10 cellular contexts compared by ENCODE assay signal in genomic region chr13:95603887-95604533, GRCh38. TPM values are rescaled to one million over a fixed set of nuclear protein-coding genes. Genes with fewer than 3 reads are reported as not detected.
A peak's percentile ranks its signal among the peaks of the same experiment; 100 is the strongest.
DNase-seq lines count a peak whose midpoint lies in the region; ATAC-seq, FAIRE-seq and TF ChIP-seq lines count a peak whose summit lies in the region.
"Had no signal": no experiment of that assay in that cellular context is flagged by ENCODE, and none has a peak within 500 bp of the region (broad histone marks: within the 10 kb centered on the region; RNA-seq: fewer than 3 reads in every experiment).

No MANE protein-coding gene starts in this region.

- BruUV-seq in HCT116 (replicated peaks; lab: Mats Ljungman, UMichigan) (no TSS peak), endothelial cell of umbilical vein (replicated peaks; lab: Mats Ljungman, UMichigan) (TSS peak; percentile 21)

- H3K9me2 ChIP-seq in HCT116 (ENCODE audit: insufficient read depth): no peaks in the 10 kb centered on the region

- H3K9me1 ChIP-seq in endothelial cell of umbilical vein (replicated peaks; ENCODE audit: control insufficient read depth, extremely low read depth, insufficient read depth, low read length): no peaks in the 10 kb centered on the region

- no peaks in the 10 kb centered on the region for H3K27me3 ChIP-seq in HCT116 (ENCODE audit: insufficient read depth, low read length)
- no peaks in the 10 kb centered on the region for H3K27me3 ChIP-seq in endothelial cell of umbilical vein (ENCODE audit: control insufficient read depth in 2 of 2, insufficient read depth in 2 of 2, low read length in 2 of 2)

- POLR2A ChIA-PET in HCT116 (lab: Charles Lee) (no interaction called here), endothelial cell of umbilical vein (lab: Charles Lee) (no interaction called here)

- FAIRE-seq in endothelial cell of umbilical vein (lab: Jason Lieb, UNC): no peak
- FAIRE-seq: G401.6 had no signal

- no peaks in the 10 kb centered on the region for H3K79me2 ChIP-seq in HCT116 (ENCODE audit: insufficient read depth, low read length)
- H3K79me2 ChIP-seq in endothelial cell of umbilical vein (ENCODE audit: control insufficient read depth, insufficient read depth, low read length): no peaks in the 10 kb centered on the region

- no peaks in the 10 kb centered on the region for H3K9me3 ChIP-seq in HCT116 (ENCODE audit: control insufficient read depth in 1 of 2, insufficient read depth in 1 of 2, low read depth in 1 of 2, low read length in 2 of 2)
- H3K9me3 ChIP-seq in endothelial cell of umbilical vein (replicated peaks; ENCODE audit: control insufficient read depth, insufficient read depth, low read length): no peaks in the 10 kb centered on the region

- H3K4me1 ChIP-seq in HCT116 (ENCODE audit: control insufficient read depth in 1 of 2, insufficient read depth in 2 of 2, low read length in 2 of 2) (peaks cover 6 to 9% of the 10 kb centered on the region in 2 experiments; a peak in 2 of 4 replicates), endothelial cell of umbilical vein (ENCODE audit: control insufficient read depth, extremely low read depth, insufficient read depth, low read length) (peaks cover 26% of the 10 kb centered on the region)

- CTCF ChIA-PET in HCT116 (lab: Charles Lee): interaction anchor here (1.0 to 1.1 kb wide), 2 partner anchors 20 to 40 kb away, joined by 3 read pairs; no protein-coding TSS in a partner anchor
- CTCF ChIA-PET in endothelial cell of umbilical vein (lab: Charles Lee): interaction anchor here (0.8 to 2.0 kb wide), 4 partner anchors 20 to 230 kb away, joined by 3 to 13 read pairs (median 9); no protein-coding TSS in a partner anchor

- H2AFZ ChIP-seq in HCT116 (ENCODE audit: low read depth, low read length, poor library complexity, severe bottlenecking) (peak overlapping the region; percentile 4), endothelial cell of umbilical vein (ENCODE audit: low read depth, low read length) (peak overlapping the region; percentile 2)

- TF ChIP-seq CTCF in HCT116 (IDR thresholded peaks at IDR 0.05 in 2 of 3, conservative IDR thresholded peaks at IDR 0.05 in 1 of 3; ENCODE audit: borderline replicate concordance in 1 of 3, insufficient read depth in 1 of 3, low read depth in 2 of 3, low read length in 2 of 3) (no peak), endothelial cell of umbilical vein (IDR thresholded peaks at IDR 0.05; ENCODE audit: extremely low read depth in 1 of 2, insufficient read depth in 1 of 2, low read depth in 1 of 2, low read length in 2 of 2) (no peak)

- H3K27ac ChIP-seq in HCT116 (ENCODE audit: low read depth, low read length) (no peak overlapping the region), endothelial cell of umbilical vein (ENCODE audit: insufficient read depth, low read depth, low read length) (peak overlapping the region; percentile 64)

- ATAC-seq in HCT116: peak; percentile 69

- RAD21 ChIA-PET in HCT116 (lab: Charles Lee; ENCODE audit: low non-redundant PET in 1 of 2, low total read pairs in 2 of 2, uncharacterized antibody in 2 of 2, unreplicated experiment in 2 of 2): no interaction called here

- no peak for TF ChIP-seq RAD21 in HCT116 (IDR thresholded peaks at IDR 0.05; ENCODE audit: low read depth)

- dilution Hi-C loops in endothelial cell of umbilical vein (cut with MboI; ENCODE audit: extremely low pct_ligation_motif_present, low sequenced_read_pairs): no loop called here

- H4K20me1 ChIP-seq in HCT116 (ENCODE audit: insufficient read depth): no peaks in the 10 kb centered on the region
- H4K20me1 ChIP-seq in endothelial cell of umbilical vein (replicated peaks; ENCODE audit: control insufficient read depth, extremely low read depth, insufficient read depth, low read length): no peaks in the 10 kb centered on the region

- H3K4me2 ChIP-seq in HCT116 (ENCODE audit: low read length) (peak overlapping the region; percentile 19), endothelial cell of umbilical vein (ENCODE audit: insufficient read depth, low read length) (no peak overlapping the region)

- H3K9ac ChIP-seq in HCT116 (ENCODE audit: low read length) (no peak overlapping the region), endothelial cell of umbilical vein (replicated peaks; ENCODE audit: extremely low read depth, insufficient read depth, low read length) (peak overlapping the region; percentile 17)

- H3K4me3 ChIP-seq in HCT116 (replicated peaks in 1 of 2; ENCODE audit: low read depth in 1 of 2, low read length in 2 of 2) (no peak overlapping the region), endothelial cell of umbilical vein (replicated peaks in 1 of 3; ENCODE audit: insufficient read depth in 1 of 3, low read depth in 1 of 3, low read length in 3 of 3) (no peak overlapping the region)

- DNase-seq in HCT116 (ENCODE audit: low read depth, low spot score) (no peak), NCI-H69 (lab: John Stamatoyannopoulos, UW) (peak; percentile 57), endothelial cell of umbilical vein (ENCODE audit: low read depth, low spot score) (peak; percentile 66), posterior cingulate gyrus (peak in 6 of 10 donors; percentile 8 to 86 (median 39)), 8988T (no peak), GM03348 (ENCODE audit: low spot score) (no peak), NCI-H1436 treated with DMSO at 0.1 percent for 48 hours (lab: John Stamatoyannopoulos, UW) (no peak)
- DNase-seq in effector CD8-positive, alpha-beta T cell (lab: John Stamatoyannopoulos, UW): no peak

- intact Hi-C loops in HCT116 (cut with micrococcal nuclease) (no loop called here), endothelial cell of umbilical vein (cut with micrococcal nuclease) (loop anchor here (5.0 kb wide), 1 partner anchor 67 kb away; no protein-coding TSS in a partner anchor), posterior cingulate gyrus (cut with DNase I) (no loop called here)

- H3K36me3 ChIP-seq in HCT116 (ENCODE audit: control insufficient read depth in 1 of 2, insufficient read depth in 2 of 2, low read length in 2 of 2) (no peaks in the 10 kb centered on the region), endothelial cell of umbilical vein (ENCODE audit: control insufficient read depth in 2 of 2, extremely low read depth in 1 of 2, insufficient read depth in 2 of 2, low read length in 2 of 2) (peaks cover 8 to 9% of the 10 kb centered on the region in 2 experiments)

- TF ChIP-seq POLR2A in HCT116 (IDR thresholded peaks at IDR 0.05; ENCODE audit: borderline replicate concordance, extremely low read depth, insufficient read depth, insufficient read length) (no peak), endothelial cell of umbilical vein (IDR thresholded peaks at IDR 0.05; ENCODE audit: low read depth, low read length) (no peak)

TF ChIP-seq in HCT116, 20 proteins besides CTCF, POLR2A, EP300 and RAD21 (continues in another document):
- TF ChIP-seq, protein P1, sequence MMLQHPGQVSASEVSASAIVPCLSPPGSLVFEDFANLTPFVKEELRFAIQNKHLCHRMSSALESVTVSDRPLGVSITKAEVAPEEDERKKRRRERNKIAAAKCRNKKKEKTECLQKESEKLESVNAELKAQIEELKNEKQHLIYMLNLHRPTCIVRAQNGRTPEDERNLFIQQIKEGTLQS (IDR thresholded peaks at IDR 0.05): no peak
- no peak for TF ChIP-seq JUND (IDR thresholded peaks at IDR 0.05)

TF ChIP-seq in endothelial cell of umbilical vein, 7 proteins besides CTCF, POLR2A, EP300 and RAD21:
- TF ChIP-seq EZH2 (IDR thresholded peaks at IDR 0.05; ENCODE audit: borderline replicate concordance, low read depth, low read length, severe bottlenecking) (no peak), MYC (IDR thresholded peaks at IDR 0.05; ENCODE audit: low read depth, low read length) (no peak), GATA2 (IDR thresholded peaks at IDR 0.05; ENCODE audit: insufficient read depth, insufficient read length, low read depth, low read length) (no peak), FOS (IDR thresholded peaks at IDR 0.05; ENCODE audit: borderline replicate concordance, insufficient read depth, low read length) (no peak)
- TF ChIP-seq, protein P2, sequence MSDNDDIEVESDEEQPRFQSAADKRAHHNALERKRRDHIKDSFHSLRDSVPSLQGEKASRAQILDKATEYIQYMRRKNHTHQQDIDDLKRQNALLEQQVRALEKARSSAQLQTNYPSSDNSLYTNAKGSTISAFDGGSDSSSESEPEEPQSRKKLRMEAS (IDR thresholded peaks at IDR 0.05; ENCODE audit: insufficient read depth, insufficient read length): no peak
TF ChIP-seq in endothelial cell of umbilical vein: peak in this region for 0.

RNA-seq across cellular contexts. Expression of gene DZIP1, which starts 40.5 kb away (rescaled TPM):
- 0.17 TPM for total RNA-seq in HCT116 (2021; ENCODE audit: unreplicated experiment)
- 0.04 TPM in 1 of 2 replicates, not detected in the other for polyA plus RNA-seq in HCT116 (2012)
- 32.1 and 33.9 TPM in 2 replicates for total RNA-seq in endothelial cell of umbilical vein
- polyA plus RNA-seq in endothelial cell of umbilical vein: 8.6 and 9.0 TPM in 2 replicates
- 9.4 and 10.4 TPM in 2 replicates for polyA plus RNA-seq in endothelial cell of umbilical vein (2011; cell fraction: cytosol; rRNA removed)
- 45.3 and 48.3 TPM in 2 replicates for polyA plus RNA-seq in endothelial cell of umbilical vein (2011; cell fraction: nucleus; rRNA removed)
- 29.8 and 34.9 TPM in 2 replicates for polyA plus RNA-seq in endothelial cell of umbilical vein (2012)
- polyA minus RNA-seq in endothelial cell of umbilical vein: 12.6 and 17.1 TPM in 2 replicates
- polyA minus RNA-seq in endothelial cell of umbilical vein (2011; cell fraction: cytosol; rRNA and poly(A)+ RNA removed): not detected
- 34.4 and 41.5 TPM in 2 replicates for polyA minus RNA-seq in endothelial cell of umbilical vein (2011; cell fraction: nucleus; rRNA and poly(A)+ RNA removed)

RNA-seq across cellular contexts. Expression of gene CLDN10, which starts 51.5 kb away (rescaled TPM):
- total RNA-seq in HCT116 (2021; ENCODE audit: unreplicated experiment): not detected
- polyA plus RNA-seq in HCT116 (2012): not detected in 2 replicates
- 0.49 TPM in 1 of 2 replicates, not detected in the other for total RNA-seq in endothelial cell of umbilical vein
- polyA plus RNA-seq in endothelial cell of umbilical vein: 0.69 and 0.92 TPM in 2 replicates
- polyA plus RNA-seq in endothelial cell of umbilical vein (2011; cell fraction: cytosol; rRNA removed): 0.99 and 1.0 TPM in 2 replicates
- 0.38 and 0.91 TPM in 2 replicates for polyA plus RNA-seq in endothelial cell of umbilical vein (2011; cell fraction: nucleus; rRNA removed)
- polyA plus RNA-seq in endothelial cell of umbilical vein (2012): 1.0 and 1.4 TPM in 2 replicates
- polyA minus RNA-seq in endothelial cell of umbilical vein: 0.42 and 0.61 TPM in 2 replicates
- not detected for polyA minus RNA-seq in endothelial cell of umbilical vein (2011; cell fraction: cytosol; rRNA and poly(A)+ RNA removed)
- polyA minus RNA-seq in endothelial cell of umbilical vein (2011; cell fraction: nucleus; rRNA and poly(A)+ RNA removed): 0.38 TPM in 1 of 2 replicates, not detected in the other
- total RNA-seq: activated CD8-positive, alpha-beta memory T cell treated with anti-CD3 and anti-CD28 coated beads for 36 hours had no signal

Comparison
In these comparisons a context has a peak if more than half of its experiments do, and no peak if none do; other contexts are left out.
1. DNase-seq: peak in NCI-H69 (single experiment), endothelial cell of umbilical vein (single experiment) and posterior cingulate gyrus (6 of 10); none in HCT116 (single experiment), effector CD8-positive, alpha-beta T cell (single experiment), 8988T (single experiment), GM03348 (single experiment) and NCI-H1436 treated with DMSO at 0.1 percent for 48 hours (single experiment).
2. RNA of gene DZIP1, which starts 40.5 kb away (total RNA-seq): 32.1 to 33.9 TPM in endothelial cell of umbilical vein; 0.17 TPM in HCT116 (single experiment); every median in the first group is over 10 times any median in the second.